ENCODE assay signal across 8 cellular contexts in the genomic region with DNA sequence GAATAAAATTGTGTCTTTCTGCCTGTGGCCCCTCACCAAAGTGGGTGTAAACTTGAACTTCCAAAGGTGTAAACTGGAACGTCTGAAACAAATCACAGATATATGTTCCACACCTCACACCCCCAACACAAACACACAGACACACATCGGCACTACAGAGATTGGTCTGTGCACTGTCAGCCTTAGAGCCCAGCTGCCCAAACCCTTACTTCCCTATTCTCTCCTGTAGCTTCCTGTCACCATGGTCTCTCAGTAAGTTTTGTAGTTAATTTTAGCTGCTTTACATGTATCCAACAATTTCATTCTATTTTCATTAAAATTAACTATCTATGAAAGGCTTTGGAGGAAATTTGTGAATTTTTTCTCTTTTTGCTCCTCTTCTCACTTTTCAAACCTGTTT. TPM values are rescaled to one million over a fixed set of nuclear protein-coding genes. Genes with fewer than 3 reads are reported as not detected.
DNase-seq lines count a peak whose midpoint lies in the region; ATAC-seq and TF ChIP-seq lines count a peak whose summit lies in the region.

No MANE protein-coding gene starts in this region.

- H3K9me3 ChIP-seq in left lung (peaks cover 0 to 4% of the 10 kb centered on the region in 2 donors), transverse colon (no peaks in the 10 kb centered on the region)

- H3K9me3 Mint-ChIP-seq in IgD-negative memory B cell: no peaks in the 10 kb centered on the region

- H3K27ac Mint-ChIP-seq in IgD-negative memory B cell: peak overlapping the region; percentile 54 to 80 (median 73)

- no peak for TF ChIP-seq CTCF in left lung (IDR thresholded peaks at IDR 0.05)
- no peak for TF ChIP-seq CTCF in transverse colon (IDR thresholded peaks at IDR 0.05)

- H3K27ac ChIP-seq in left lung (peak overlapping the region in 1 of 2 donors; percentile 75), transverse colon (peak overlapping the region in 2 of 4 donors; percentile 15 to 33)

- peaks cover 7% of the 10 kb centered on the region for H3K36me3 Mint-ChIP-seq in IgD-negative memory B cell

- ATAC-seq in GM18502 (IDR thresholded peaks at IDR 0.05; ENCODE audit: poor library complexity, unreplicated experiment) (peak; percentile 84), GM21619 (IDR thresholded peaks at IDR 0.05; ENCODE audit: unreplicated experiment) (peak; percentile 82), left lung (peak; percentile 47)

- H3K4me3 ChIP-seq in left lung: no peak overlapping the region
- H3K4me3 ChIP-seq in transverse colon: peak overlapping the region in 1 of 4 donors; percentile 3

- H3K36me3 ChIP-seq in left lung (peaks cover 0 to 5% of the 10 kb centered on the region in 2 donors), transverse colon (peaks cover 0 to 16% (median 0%) of the 10 kb centered on the region in 4 donors)

- in situ Hi-C loops in transverse colon (cut with MboI; ENCODE audit: low pct_ligation_motif_present in 1 of 4, low pct_unique_long_range_greater_than_20kb in 1 of 4, low sequenced_read_pairs in 3 of 4): loop anchor here in 1 of 4 donors (25.0 kb wide), 1 partner anchor 106 kb away; a partner anchor contains a TSS

- H3K27me3 ChIP-seq in left lung (no peaks in the 10 kb centered on the region), transverse colon (no peaks in the 10 kb centered on the region)

- H3K27me3 Mint-ChIP-seq in IgD-negative memory B cell: no peaks in the 10 kb centered on the region

- WGBS in transverse colon (ENCODE audit: low coverage in 1 of 2), 2 donors: 24 to 33% methylated on average over 1 to 2 of the region's 2 CpGs

- intact Hi-C loops in left lung (cut with DNase I): no loop called here
- intact Hi-C loops in transverse colon (cut with DNase I; ENCODE audit: low total_unique reads): loop anchor here (10.0 kb wide), 1 partner anchor 1702 kb away; no protein-coding TSS in a partner anchor

- no peak for TF ChIP-seq POLR2A in transverse colon (IDR thresholded peaks at IDR 0.05)

- H3K4me3 Mint-ChIP-seq in IgD-negative memory B cell: peak overlapping the region; percentile 65 to 89 (median 77)

- DNase-seq in left lung (no peak), NCI-H2029 treated with DMSO at 0.1 percent for 48 hours (lab: John Stamatoyannopoulos, UW) (no peak), NCI-H2171 treated with DMSO at 0.1 percent for 48 hours (lab: John Stamatoyannopoulos, UW) (no peak), occipital lobe (lab: John Stamatoyannopoulos, UW) (no peak), transverse colon (no peak)

- peaks cover 34 to 75% of the 10 kb centered on the region in 2 donors for H3K4me1 ChIP-seq in left lung
- peaks cover 7 to 64% (median 42%) of the 10 kb centered on the region in 4 donors for H3K4me1 ChIP-seq in transverse colon

- no peak for TF ChIP-seq EP300 in transverse colon (IDR thresholded peaks at IDR 0.05; ENCODE audit: low read depth)

- H3K4me1 Mint-ChIP-seq in IgD-negative memory B cell: peaks cover 64 to 70% (median 65%) of the 10 kb centered on the region in 3 donors

RNA-seq across cellular contexts. Expression of a gene that starts 5.4 kb away (rescaled TPM):
- 85.9 TPM for polyA plus RNA-seq in IgD-negative memory B cell
- 100 to 1,000 TPM; 150 to 155 TPM for total RNA-seq in left lung
- total RNA-seq in occipital lobe: 129 TPM
- total RNA-seq in transverse colon: 100 to 1,000 TPM in 2 of 4 donors, 10 to 100 TPM in 2; 27.9 to 171 (median 116) TPM
